ENCODE assay signal across 25 cellular contexts in genomic region chr12:124699878-124700277, GRCh38.
DNase-seq lines count a peak whose midpoint lies in the region; ATAC-seq, FAIRE-seq and TF ChIP-seq lines count a peak whose summit lies in the region.
"Had no signal": no experiment of that assay in that cellular context is flagged by ENCODE, and none has a peak within 500 bp of the region (broad histone marks: within the 10 kb centered on the region; RNA-seq: fewer than 3 reads in every experiment).

No MANE protein-coding gene starts in this region.

- peak overlapping the region; percentile 10 for H3K56ac ChIP-seq in mesendoderm (ENCODE audit: low read length)

- no peak overlapping the region for H4K5ac ChIP-seq in mesendoderm (ENCODE audit: low read length)

- H3K79me1 ChIP-seq in mesendoderm (ENCODE audit: low read length): no peaks in the 10 kb centered on the region

- WGBS in mesendoderm (ENCODE audit: extremely low coverage, insufficient coverage, low lambda C conversion rate): no CpG with 5 or more reads among the region's 15 CpGs
- WGBS in tibial nerve, 2 donors: 72 to 76% methylated on average over 15 of the region's 15 CpGs

- TF ChIP-seq CTCF in tibial nerve (IDR thresholded peaks at IDR 0.05): no peak

- no peak overlapping the region for H2BK120ac ChIP-seq in mesendoderm (ENCODE audit: low read depth, low read length)

- TF ChIP-seq EP300 in tibial nerve (IDR thresholded peaks at IDR 0.05): no peak

- no peak overlapping the region for H2BK15ac ChIP-seq in mesendoderm (replicated peaks; ENCODE audit: low read depth)

- H3K4me2 ChIP-seq in mesendoderm (ENCODE audit: low read length): no peak overlapping the region

- intact Hi-C loops in left ventricle myocardium superior (cut with micrococcal nuclease): loop anchor here (10.0 kb wide), 1 partner anchor 65 kb away; no protein-coding TSS in a partner anchor

- no peak overlapping the region for H2AK5ac ChIP-seq in mesendoderm (ENCODE audit: low read length)

- TF ChIP-seq POLR2A in tibial nerve (IDR thresholded peaks at IDR 0.05): no peak

- H3K9me3 ChIP-seq in tibial nerve: no peaks in the 10 kb centered on the region

- H3K27me3 ChIP-seq in mesendoderm (ENCODE audit: insufficient read depth, low read length, poor library complexity) (no peaks in the 10 kb centered on the region), tibial nerve (no peaks in the 10 kb centered on the region)
- H3K27me3 ChIP-seq: brain microvascular endothelial cell had no signal

- H3K36me3 ChIP-seq in mesendoderm (ENCODE audit: control insufficient read depth, insufficient read depth, low read length): no peaks in the 10 kb centered on the region
- H3K36me3 ChIP-seq in tibial nerve: no peaks in the 10 kb centered on the region
- H3K36me3 ChIP-seq: brain microvascular endothelial cell had no signal

- H3K79me2 ChIP-seq in mesendoderm (ENCODE audit: control insufficient read depth, insufficient read depth, low read length): no peaks in the 10 kb centered on the region

- no peak overlapping the region for H3K27ac ChIP-seq in mesendoderm (ENCODE audit: low read depth, low read length)
- peak overlapping the region; percentile 64 to 91 (median 79) for H3K27ac ChIP-seq in tibial nerve
- H3K27ac ChIP-seq: brain microvascular endothelial cell, SK-N-MC had no signal

- ATAC-seq in left ventricle myocardium superior (peak; percentile 5), HG02870 (IDR thresholded peaks at IDR 0.05; ENCODE audit: unreplicated experiment) (no peak)
- ATAC-seq: HepG2; naive thymus-derived CD4-positive, alpha-beta T cell; T-helper 17 cell had no signal

- H3K18ac ChIP-seq in mesendoderm (ENCODE audit: low read length): no peak overlapping the region

- H3K4me1 ChIP-seq in mesendoderm (ENCODE audit: control insufficient read depth, low read depth, low read length) (peaks cover 6% of the 10 kb centered on the region), tibial nerve (peaks cover 0 to 72% (median 28%) of the 10 kb centered on the region in 4 donors)

- H4K8ac ChIP-seq in mesendoderm (ENCODE audit: low read depth, low read length): no peak overlapping the region

- H3K4me3 ChIP-seq in mesendoderm (ENCODE audit: low read length) (no peak overlapping the region), tibial nerve (no peak overlapping the region)
- H3K4me3 ChIP-seq: SK-N-MC, skin epidermis had no signal

- peak; percentile 56 for DNase-seq in SW480 (ENCODE audit: low spot score)
- DNase-seq in left ventricle myocardium superior: peak; percentile 50
- DNase-seq in mesendoderm: no peak
- DNase-seq in tibial nerve (ENCODE audit: low spot score in 2 of 2): no peak
- DNase-seq in HPDE6-E6E7 (ENCODE audit: extremely low spot score): no peak
- DNase-seq in frontal cortex (ENCODE audit: low spot score in 2 of 2): no peak
- DNase-seq: activated CD4-positive, alpha-beta memory T cell treated with anti-CD3 and anti-CD28 coated beads, Interleukin-2, amount 10 ng/mL, durations not matched to agents 7 days and 5 days; activated CD4-positive, alpha-beta T cell treated with anti-CD3 and anti-CD28 coated beads for 1 hour; activated CD8-positive, alpha-beta memory T cell treated with anti-CD3 and anti-CD28 coated beads, Interleukin-2, amount 50 U/mL, for 48 hours; activated naive CD4-positive, alpha-beta T cell treated with anti-CD3 and anti-CD28 coated beads, Interleukin-2, amount 10 ng/mL, durations not matched to agents 7 days and 5 days; brain microvascular endothelial cell; C1 segment of cervical spinal cord; Calu3; Kasumi-1; naive thymus-derived CD4-positive, alpha-beta T cell; NCI-H146; NCI-H748 treated with DMSO at 0.1 percent for 48 hours; RPMI8226; stimulated activated CD4-positive, alpha-beta T cell treated with anti-CD3 and anti-CD28 coated beads, Interleukin-1b, Interleukin-23, amount 100 ng/mL, for 48 hours; stimulated activated CD8-positive, alpha-beta memory T cell treated with anti-CD3 and anti-CD28 coated beads, Interleukin-4, amount 100 ng/mL, for 48 hours; T-helper 17 cell had no signal

- no peak overlapping the region for H3K23ac ChIP-seq in mesendoderm (ENCODE audit: low read length)

- no peak for FAIRE-seq in frontal cortex (lab: Jason Lieb, UNC)
- FAIRE-seq: HepG2 had no signal

- H2BK5ac ChIP-seq in mesendoderm (ENCODE audit: low read length): no peak overlapping the region

- no peak overlapping the region for H3K9ac ChIP-seq in mesendoderm (ENCODE audit: low read length)

- H3K4ac ChIP-seq in mesendoderm (ENCODE audit: low read depth, low read length): no peak overlapping the region

Comparison
In these comparisons a context has a peak if more than half of its experiments do, and no peak if none do; other contexts are left out.
1. DNase-seq: peak in SW480 (single experiment) and left ventricle myocardium superior (single experiment); none in mesendoderm (single experiment), tibial nerve (0 of 2), HPDE6-E6E7 (single experiment) and frontal cortex (0 of 2).